In genomic region chr10:65894379-65894778, GRCh38 we compare ENCODE assay signal across 9 cellular contexts.
"Had no signal": no experiment of that assay in that cellular context is flagged by ENCODE, and none has a peak within 500 bp of the region (broad histone marks: within the 10 kb centered on the region; RNA-seq: fewer than 3 reads in every experiment).

No MANE protein-coding gene starts in this region.

- H3K4me2 ChIP-seq: GM23338, KMS-11 had no signal

- H3K27ac ChIP-seq: HL-60, KMS-11 had no signal

- FAIRE-seq: H1, HepG2 had no signal

- H3K4me3 ChIP-seq: GM23338 had no signal

- H2AFZ ChIP-seq: GM23338 had no signal

- DNase-seq: H9, HFFc6, KBM-7 had no signal

- ATAC-seq: GM23338, HCT116, HepG2 had no signal

- H3K9ac ChIP-seq: KMS-11 had no signal
